1 cellular context compared by ENCODE assay signal in genomic region chr2:70888389-70888924, GRCh38.
TF ChIP-seq lines count a peak whose summit lies in the region.

No MANE protein-coding gene starts in this region.

TF ChIP-seq in GM23338, 12 proteins besides CTCF, POLR2A, EP300 and RAD21:
- TF ChIP-seq EZH2 (IDR thresholded peaks at IDR 0.05; ENCODE audit: low read depth, unreplicated experiment) (peak; percentile 75), JUNB (IDR thresholded peaks at IDR 0.05; ENCODE audit: unreplicated experiment) (no peak), ZNF462 (CRISPR knock-in tag; IDR thresholded peaks at IDR 0.05) (no peak), EZH2phosphoT487 (IDR thresholded peaks at IDR 0.05; ENCODE audit: unreplicated experiment) (no peak), REST (IDR thresholded peaks at IDR 0.05; ENCODE audit: unreplicated experiment) (no peak)
